In genomic region chr17:30819941-30820705, GRCh38 we compare ENCODE assay signal across 13 cellular contexts. TPM values are rescaled to one million over a fixed set of nuclear protein-coding genes. Genes with fewer than 3 reads are reported as not detected.
A peak's percentile ranks its signal among the peaks of the same experiment; 100 is the strongest.
DNase-seq lines count a peak whose midpoint lies in the region; ATAC-seq, FAIRE-seq and TF ChIP-seq lines count a peak whose summit lies in the region.
"Had no signal": no experiment of that assay in that cellular context is flagged by ENCODE, and none has a peak within 500 bp of the region (broad histone marks: within the 10 kb centered on the region; RNA-seq: fewer than 3 reads in every experiment).

No MANE protein-coding gene starts in this region.

- CTCF ChIA-PET in CD8-positive, alpha-beta memory T cell (lab: Charles Lee): interaction anchor here (4.2 kb wide), 1 partner anchor 11 kb away, joined by 18 read pairs; no protein-coding TSS in a partner anchor
- CTCF ChIA-PET in GM12878 (lab: Yijun Ruan, JAX): interaction anchor here (9.3 kb wide), 1 partner anchor 13 kb away, joined by 145 read pairs; no protein-coding TSS in a partner anchor

- H3K27ac ChIP-seq in CD8-positive, alpha-beta memory T cell (ENCODE audit: low read depth, low read length): no peak overlapping the region
- H3K27ac ChIP-seq in Karpas-422 (ENCODE audit: low read length): 0 out of 2 replicates have a peak overlapping the region, but pooled peaks have one; percentile 20
- peak overlapping the region; percentile 43 for H3K27ac ChIP-seq in GM12878 (ENCODE audit: control insufficient read depth, insufficient read depth)

- peak overlapping the region; percentile 70 to 96 (median 90) for H3K27ac Mint-ChIP-seq in CD8-positive, alpha-beta memory T cell
- no peak overlapping the region for H3K27ac Mint-ChIP-seq in neural crest cell (ENCODE audit: unreplicated experiment)

- peaks cover 65% of the 10 kb centered on the region for H3K4me1 ChIP-seq in CD8-positive, alpha-beta memory T cell (ENCODE audit: insufficient read depth, low read length)
- H3K4me1 ChIP-seq in Karpas-422 (ENCODE audit: low read length) (peaks cover 40% of the 10 kb centered on the region), GM12878 (ENCODE audit: control insufficient read depth, insufficient read depth, low read length) (peaks cover 18% of the 10 kb centered on the region)

- in situ Hi-C loops in GM12878 (cut with MboI): no loop called here

- SMC1A ChIA-PET in GM12878 (lab: Charles Lee; ENCODE audit: uncharacterized antibody, unreplicated experiment): interaction anchor here (0.6 to 3.5 kb wide), 4 partner anchors 9 to 152 kb away, joined by 3 to 43 read pairs (median 10); partner anchors contain the start of gene ATAD5

- BruUV-seq in GM12878 (replicated peaks; lab: Mats Ljungman, UMichigan): no TSS peak

- H3K4me1 Mint-ChIP-seq in CD8-positive, alpha-beta memory T cell: peaks cover 53 to 64% (median 58%) of the 10 kb centered on the region in 3 donors
- H3K4me1 Mint-ChIP-seq in neural crest cell: peaks cover 28% of the 10 kb centered on the region

- DNase-seq in CD8-positive, alpha-beta memory T cell: no peak
- DNase-seq in Karpas-422 (no peak), GM12878 (ENCODE audit: low read depth, low spot score) (no peak), neural crest cell (ENCODE audit: low read depth, low spot score) (no peak), NCI-H345 (lab: John Stamatoyannopoulos, UW) (no peak), DMS53 treated with DMSO at 0.1 percent for 48 hours (lab: John Stamatoyannopoulos, UW; ENCODE audit: unreplicated experiment) (no peak), NCI-H2107 treated with DMSO at 0.1 percent for 48 hours (lab: John Stamatoyannopoulos, UW; ENCODE audit: unreplicated experiment) (no peak), SHP77 (lab: John Stamatoyannopoulos, UW) (no peak)
- DNase-seq: heart right ventricle; NCI-H1930; stimulated activated CD4-positive, alpha-beta T cell treated with anti-CD3 and anti-CD28 coated beads, Interleukin-15, amount 100 ng/mL, for 24 hours had no signal

- TF ChIP-seq POLR2A in GM12878 (IDR thresholded peaks at IDR 0.05; ENCODE audit: low read depth, low read length): no peak

- H3K4me3 ChIP-seq in CD8-positive, alpha-beta memory T cell (ENCODE audit: low read length): peak overlapping the region; percentile 20
- H3K4me3 ChIP-seq in Karpas-422 (ENCODE audit: low read length) (no peak overlapping the region), GM12878 (peak overlapping the region; percentile 21; the same call in 1 of the 2 replicates)

- H3K36me3 ChIP-seq in CD8-positive, alpha-beta memory T cell (ENCODE audit: insufficient read depth, low read length): no peaks in the 10 kb centered on the region
- H3K36me3 ChIP-seq in Karpas-422 (ENCODE audit: insufficient read depth, low read length) (peaks cover 13% of the 10 kb centered on the region; the same call in 1 of the 2 replicates), GM12878 (ENCODE audit: control insufficient read depth in 2 of 2, insufficient read depth in 2 of 2, low read length in 1 of 2) (peaks cover 0 to 4% of the 10 kb centered on the region in 2 experiments; a peak in 1 of 4 replicates)

- no peaks in the 10 kb centered on the region for H3K9me2 ChIP-seq in Karpas-422 (replicated peaks; ENCODE audit: insufficient read depth, low read length)

- POLR2A ChIA-PET in CD8-positive, alpha-beta memory T cell (lab: Charles Lee): interaction anchor here (0.6 to 1.4 kb wide), 3 partner anchors 11 to 86 kb away, joined by 3 to 4 read pairs (median 3); no protein-coding TSS in a partner anchor
- POLR2A ChIA-PET in GM12878 (lab: Charles Lee): interaction anchor here (0.6 to 3.7 kb wide), 4 partner anchors 11 to 131 kb away, joined by 3 to 32 read pairs (median 6); no protein-coding TSS in a partner anchor

- no peak overlapping the region for H3K4me2 ChIP-seq in Karpas-422 (ENCODE audit: low read depth, low read length, poor library complexity, severe bottlenecking)
- H3K4me2 ChIP-seq in GM12878 (ENCODE audit: control insufficient read depth, insufficient read depth): peak overlapping the region; percentile 75

- peak overlapping the region; percentile 84 to 99 (median 93) for H3K4me3 Mint-ChIP-seq in CD8-positive, alpha-beta memory T cell
- H3K4me3 Mint-ChIP-seq in neural crest cell: peak overlapping the region; percentile 57

- TF ChIP-seq RAD21 in GM12878 (IDR thresholded peaks at IDR 0.05; ENCODE audit: insufficient read depth, low read depth, low read length): no peak

- peaks cover 0 to 27% (median 5%) of the 10 kb centered on the region in 3 donors for H3K36me3 Mint-ChIP-seq in CD8-positive, alpha-beta memory T cell
- H3K36me3 Mint-ChIP-seq in neural crest cell (ENCODE audit: low read depth): no peaks in the 10 kb centered on the region

- no peak for ATAC-seq in GM12878
- ATAC-seq: HCT116, heart right ventricle had no signal

- H3K27me3 Mint-ChIP-seq in CD8-positive, alpha-beta memory T cell: no peaks in the 10 kb centered on the region
- no peaks in the 10 kb centered on the region for H3K27me3 Mint-ChIP-seq in neural crest cell (ENCODE audit: low read depth)

- RAD21 ChIA-PET in GM12878 (lab: Charles Lee; ENCODE audit: unreplicated experiment): interaction anchor here (1.5 to 3.2 kb wide), 2 partner anchors 11 to 14 kb away, joined by 6 to 19 read pairs; no protein-coding TSS in a partner anchor

- H3K9me3 ChIP-seq in CD8-positive, alpha-beta memory T cell (ENCODE audit: low read length): no peaks in the 10 kb centered on the region
- H3K9me3 ChIP-seq in Karpas-422 (ENCODE audit: low read length) (no peaks in the 10 kb centered on the region), GM12878 (replicated peaks; ENCODE audit: control insufficient read depth, insufficient read depth, low read length) (no peaks in the 10 kb centered on the region)
- H3K9me3 ChIP-seq: heart right ventricle had no signal

- no peak for FAIRE-seq in GM12878 (lab: Jason Lieb, UNC)
- FAIRE-seq: G401.6 had no signal

- peaks cover 93% of the 10 kb centered on the region for H3K79me2 ChIP-seq in Karpas-422 (ENCODE audit: low read length)
- peaks cover 75% of the 10 kb centered on the region for H3K79me2 ChIP-seq in GM12878 (ENCODE audit: control insufficient read depth, insufficient read depth, low read length)

- intact Hi-C loops in GM12878 (cut with micrococcal nuclease; ENCODE audit: unreplicated experiment): loop anchor here (5.0 kb wide), 1 partner anchor 152 kb away; the partner anchor contains the start of gene RNF135

- H3K9me3 Mint-ChIP-seq in CD8-positive, alpha-beta memory T cell: no peaks in the 10 kb centered on the region
- no peaks in the 10 kb centered on the region for H3K9me3 Mint-ChIP-seq in neural crest cell

- no peaks in the 10 kb centered on the region for H4K20me1 ChIP-seq in Karpas-422 (ENCODE audit: insufficient read depth, low read depth, low read length)
- no peaks in the 10 kb centered on the region for H4K20me1 ChIP-seq in GM12878 (ENCODE audit: control insufficient read depth, insufficient read depth)

- no peak for TF ChIP-seq EP300 in GM12878 (IDR thresholded peaks at IDR 0.05; ENCODE audit: borderline replicate concordance in 1 of 2, control insufficient read depth in 1 of 2, low read depth in 2 of 2, low read length in 2 of 2)

- TF ChIP-seq CTCF in GM12878 (IDR thresholded peaks at IDR 0.05 in 2 of 3, conservative IDR thresholded peaks at IDR 0.05 in 1 of 3; ENCODE audit: control insufficient read depth in 2 of 3, extremely low read depth in 1 of 3, insufficient read depth in 1 of 3, low read depth in 3 of 3, low read length in 3 of 3) (no peak), neural crest cell (conservative IDR thresholded peaks at IDR 0.05) (no peak)

- 97% methylated on average over 8 of the region's 8 CpGs for WGBS in GM12878 (ENCODE audit: insufficient coverage, insufficient replicate concordance, low lambda C conversion rate, missing lambda C conversion rate)

- H3K27me3 ChIP-seq in CD8-positive, alpha-beta memory T cell (ENCODE audit: insufficient read depth, low read length, poor library complexity, severe bottlenecking): no peaks in the 10 kb centered on the region
- no peaks in the 10 kb centered on the region for H3K27me3 ChIP-seq in Karpas-422 (ENCODE audit: low read length)
- no peaks in the 10 kb centered on the region for H3K27me3 ChIP-seq in GM12878 (replicated peaks in 1 of 2; ENCODE audit: control insufficient read depth in 2 of 2, insufficient read depth in 2 of 2, low read length in 1 of 2)
- H3K27me3 ChIP-seq: heart right ventricle had no signal

- H3K9ac ChIP-seq in Karpas-422 (ENCODE audit: low read length): no peak overlapping the region
- no peak overlapping the region for H3K9ac ChIP-seq in GM12878 (ENCODE audit: control insufficient read depth, insufficient read depth, low read length)

- H2AFZ ChIP-seq in Karpas-422 (ENCODE audit: low read length) (no peak overlapping the region), GM12878 (ENCODE audit: control insufficient read depth, low read depth, low read length) (no peak overlapping the region; the same call in 1 of the 2 replicates)

RNA-seq across cellular contexts. Expression of gene CRLF3, which starts 4.4 kb away (rescaled TPM):
- total RNA-seq in CD8-positive, alpha-beta memory T cell: 10 to 100 TPM; 42.7 to 43.0 TPM
- 108 TPM for polyA plus RNA-seq in CD8-positive, alpha-beta memory T cell
- total RNA-seq in Karpas-422 (2014; rRNA removed; shearing (Covaris generic); ENCODE audit: low replicate concordance): 32.2 and 49.0 TPM in 2 replicates
- total RNA-seq in GM12878 (2013; cell fraction: nucleolus; rRNA removed): 22.1 and 23.7 TPM in 2 replicates
- total RNA-seq in GM12878 (2014; rRNA removed) (26.1 and 29.2 TPM in 2 replicates), GM12878 (2014; rRNA removed; fragmentation: Illumina TruSeq; extraction: Trizol) (28.7 and 30.5 TPM in 2 replicates), GM12878 (2021) (22.0 and 23.4 TPM in 2 replicates), neural crest cell (14.1 and 14.3 TPM in 2 replicates)
- 14.9 TPM for polyA plus RNA-seq in GM12878 (2011; ENCODE audit: low read depth)
- polyA plus RNA-seq in GM12878 (2011; rRNA removed) (39.2 and 54.3 TPM in 2 replicates), GM12878 (2014; fragmentation: Illumina TruSeq; extraction: Trizol) (27.3 and 38.7 TPM in 2 replicates), GM12878 (2014; fragmentation: Nextera tagmentation; extraction: Ambion mirVana) (10 to 100 TPM; 10.0 to 11.9 TPM), GM12878 (2014; rRNA removed) (18.9 and 21.7 TPM in 2 replicates), GM12878 (2016; fragmentation: Nextera tagmentation; extraction: Ambion mirVana) (10 to 100 TPM; 27.4 to 30.0 TPM)
- 18.6 and 23.6 TPM in 2 replicates for polyA plus RNA-seq in GM12878 (2011; cell fraction: cytosol; rRNA removed)
- polyA plus RNA-seq in GM12878 (2011; cell fraction: nucleus; rRNA removed): 7.6 and 10.3 TPM in 2 replicates
- 13.1 and 17.3 TPM in 2 replicates for polyA plus RNA-seq in GM12878 (2012)
- polyA minus RNA-seq in GM12878 (2011; rRNA and poly(A)+ RNA removed): 25.8 and 35.8 TPM in 2 replicates
- 14.2 and 16.0 TPM in 2 replicates for polyA minus RNA-seq in GM12878 (2011; cell fraction: cytosol; rRNA and poly(A)+ RNA removed)
- 4.4 and 5.6 TPM in 2 replicates for polyA minus RNA-seq in GM12878 (2011; cell fraction: nucleus; rRNA and poly(A)+ RNA removed)

RNA-seq across cellular contexts. Expression of gene ATAD5, which starts 11.6 kb away (rescaled TPM):
- 10 to 100 TPM; 25.5 to 27.8 TPM for total RNA-seq in CD8-positive, alpha-beta memory T cell
- polyA plus RNA-seq in CD8-positive, alpha-beta memory T cell: 2.3 TPM
- 7.1 and 12.0 TPM in 2 replicates for total RNA-seq in Karpas-422 (2014; rRNA removed; shearing (Covaris generic); ENCODE audit: low replicate concordance)
- 46.9 and 50.4 TPM in 2 replicates for total RNA-seq in GM12878 (2013; cell fraction: nucleolus; rRNA removed)
- 12.8 and 14.1 TPM in 2 replicates for total RNA-seq in GM12878 (2014; rRNA removed)
- total RNA-seq in GM12878 (2014; rRNA removed; fragmentation: Illumina TruSeq; extraction: Trizol): 16.2 and 17.2 TPM in 2 replicates
- 16.0 and 18.0 TPM in 2 replicates for total RNA-seq in GM12878 (2021)
- polyA plus RNA-seq in GM12878 (2011; ENCODE audit: low read depth): 2.0 TPM
- 12.4 and 24.6 TPM in 2 replicates for polyA plus RNA-seq in GM12878 (2011; rRNA removed)
- 3.4 and 3.5 TPM in 2 replicates for polyA plus RNA-seq in GM12878 (2011; cell fraction: cytosol; rRNA removed)
- polyA plus RNA-seq in GM12878 (2011; cell fraction: nucleus; rRNA removed): 14.2 and 14.6 TPM in 2 replicates
- 3.7 and 5.9 TPM in 2 replicates for polyA plus RNA-seq in GM12878 (2012)
- 13.6 and 16.6 TPM in 2 replicates for polyA plus RNA-seq in GM12878 (2014; fragmentation: Illumina TruSeq; extraction: Trizol)
- polyA plus RNA-seq in GM12878 (2014; fragmentation: Nextera tagmentation; extraction: Ambion mirVana): 1 to 10 TPM; 3.8 to 4.1 TPM
- 7.3 and 10.3 TPM in 2 replicates for polyA plus RNA-seq in GM12878 (2014; rRNA removed)
- 10 to 100 TPM; 18.2 to 19.7 TPM for polyA plus RNA-seq in GM12878 (2016; fragmentation: Nextera tagmentation; extraction: Ambion mirVana)
- polyA minus RNA-seq in GM12878 (2011; rRNA and poly(A)+ RNA removed): 7.2 and 8.2 TPM in 2 replicates
- polyA minus RNA-seq in GM12878 (2011; cell fraction: cytosol; rRNA and poly(A)+ RNA removed): 8.0 and 9.3 TPM in 2 replicates
- polyA minus RNA-seq in GM12878 (2011; cell fraction: nucleus; rRNA and poly(A)+ RNA removed): 15.5 and 23.7 TPM in 2 replicates
- 24.0 and 26.3 TPM in 2 replicates for total RNA-seq in neural crest cell
